ENCODE assay signal across 10 cellular contexts in genomic region chr16:22141746-22142145, GRCh38. TPM values are rescaled to one million over a fixed set of nuclear protein-coding genes. Genes with fewer than 3 reads are reported as not detected.
A peak's percentile ranks its signal among the peaks of the same experiment; 100 is the strongest.
DNase-seq lines count a peak whose midpoint lies in the region; ATAC-seq and TF ChIP-seq lines count a peak whose summit lies in the region.
"Had no signal": no experiment of that assay in that cellular context is flagged by ENCODE, and none has a peak within 500 bp of the region (broad histone marks: within the 10 kb centered on the region; RNA-seq: fewer than 3 reads in every experiment).

No MANE protein-coding gene starts in this region.

- H3K27ac ChIP-seq in vagina = no peak overlapping the region
- H3K27ac ChIP-seq: suprapubic skin had no signal

- no peaks in the 10 kb centered on the region for H3K4me1 ChIP-seq in vagina
- H3K4me1 ChIP-seq: suprapubic skin had no signal

- H3K27ac Mint-ChIP-seq in neural crest cell (ENCODE audit: unreplicated experiment) = no peak overlapping the region
- H3K27ac Mint-ChIP-seq: activated naive CD8-positive, alpha-beta T cell had no signal

- peaks cover 22% of the 10 kb centered on the region for H3K27me3 Mint-ChIP-seq in neural crest cell (ENCODE audit: low read depth)

- H3K4me3 Mint-ChIP-seq in neural crest cell = no peak overlapping the region
- H3K4me3 Mint-ChIP-seq: activated naive CD8-positive, alpha-beta T cell had no signal

- no peaks in the 10 kb centered on the region for H3K36me3 Mint-ChIP-seq in neural crest cell (ENCODE audit: low read depth)
- H3K36me3 Mint-ChIP-seq: activated naive CD8-positive, alpha-beta T cell had no signal

- DNase-seq in GM06990 (ENCODE audit: extremely low read depth, insufficient read length) (no peak), LNCaP clone FGC (ENCODE audit: low read depth) (no peak), cardiac fibroblast (ENCODE audit: low read depth in 2 of 2) (peak; percentile 8 to 55), neural crest cell (ENCODE audit: low read depth, low spot score) (no peak), vagina (ENCODE audit: extremely low spot score in 2 of 2) (no peak), mesenteric fat pad (ENCODE audit: low spot score) (no peak)
- DNase-seq: hypothalamus had no signal

- H3K4me3 ChIP-seq in GM06990 (replicated peaks; ENCODE audit: low read depth, low read length) = no peak overlapping the region
- no peak overlapping the region for H3K4me3 ChIP-seq in LNCaP clone FGC (ENCODE audit: low read depth, low read length)
- H3K4me3 ChIP-seq in cardiac fibroblast (replicated peaks in 1 of 2; ENCODE audit: low read depth in 2 of 2, low read length in 2 of 2) = no peak overlapping the region
- no peak overlapping the region for H3K4me3 ChIP-seq in vagina
- H3K4me3 ChIP-seq: suprapubic skin had no signal

- no peaks in the 10 kb centered on the region for H3K4me1 Mint-ChIP-seq in neural crest cell

- H3K27me3 ChIP-seq in GM06990 (replicated peaks; ENCODE audit: control insufficient read depth, insufficient read depth, low read length) = peaks cover 7% of the 10 kb centered on the region
- no peaks in the 10 kb centered on the region for H3K27me3 ChIP-seq in vagina
- H3K27me3 ChIP-seq: suprapubic skin had no signal

- no peaks in the 10 kb centered on the region for H3K9me3 ChIP-seq in vagina
- H3K9me3 ChIP-seq: suprapubic skin had no signal

- TF ChIP-seq CTCF in GM06990 (IDR thresholded peaks at IDR 0.05; ENCODE audit: insufficient read depth, low read length, poor library complexity, severe bottlenecking) (peak; percentile 53), LNCaP clone FGC (IDR thresholded peaks at IDR 0.05; ENCODE audit: control insufficient read depth, extremely low read depth, insufficient read depth) (peak; percentile 36), cardiac fibroblast (IDR thresholded peaks at IDR 0.05; ENCODE audit: low read depth, low read length) (peak; percentile 63), neural crest cell (conservative IDR thresholded peaks at IDR 0.05) (peak; percentile 56), vagina (IDR thresholded peaks at IDR 0.05) (peak in 1 of 3 experiments; percentile 6)

- intact Hi-C loops in vagina (cut with DNase I) = no loop called here

- no peak for TF ChIP-seq POLR2A in vagina (IDR thresholded peaks at IDR 0.05)

- no peaks in the 10 kb centered on the region for H3K36me3 ChIP-seq in GM06990 (ENCODE audit: control insufficient read depth, insufficient read depth, low read length)
- no peaks in the 10 kb centered on the region for H3K36me3 ChIP-seq in vagina
- H3K36me3 ChIP-seq: suprapubic skin had no signal

- no peaks in the 10 kb centered on the region for H3K9me3 Mint-ChIP-seq in neural crest cell

- no peak for ATAC-seq in GM19467 (IDR thresholded peaks at IDR 0.05; ENCODE audit: unreplicated experiment)

RNA-seq across cellular contexts. Expression of gene SDR42E2, which starts 20.6 kb away (rescaled TPM):
- total RNA-seq in neural crest cell (not detected in 2 replicates), vagina (not detected), mesenteric fat pad (not detected)
- total RNA-seq: suprapubic skin had no signal

RNA-seq across cellular contexts. Expression of gene VWA3A, which starts 49.4 kb away (rescaled TPM):
- total RNA-seq in neural crest cell (0.30 TPM in 1 of 2 replicates, not detected in the other), vagina (not detected), mesenteric fat pad (0.55 TPM)

Comparison
In these comparisons a context has a peak if more than half of its experiments do, and no peak if none do; other contexts are left out.
1. DNase-seq: peak in cardiac fibroblast (2 of 2); none in GM06990 (single experiment), LNCaP clone FGC (single experiment), neural crest cell (single experiment), vagina (0 of 2) and mesenteric fat pad (single experiment).